Comparison of ENCODE assay signal across 9 cellular contexts in genomic region chr17:17826340-17826708, GRCh38. TPM values are rescaled to one million over a fixed set of nuclear protein-coding genes. Genes with fewer than 3 reads are reported as not detected.
DNase-seq lines count a peak whose midpoint lies in the region; ATAC-seq lines count a peak whose summit lies in the region.
"Had no signal": no experiment of that assay in that cellular context is flagged by ENCODE, and none has a peak within 500 bp of the region (broad histone marks: within the 10 kb centered on the region; RNA-seq: fewer than 3 reads in every experiment).

No MANE protein-coding gene starts in this region.

- H3K4me3 Mint-ChIP-seq in activated T-cell treated with anti-CD3 and anti-CD28 coated beads, Interleukin-2, amount 50 U/mL, for 24 hours = peak overlapping the region; percentile 47
- H3K4me3 Mint-ChIP-seq in activated CD4-positive, alpha-beta memory T cell treated with anti-CD3 and anti-CD28 coated beads, Interleukin-2, amount 10 ng/mL, durations not matched to agents 7 days and 5 days = peak overlapping the region; percentile 31
- H3K4me3 Mint-ChIP-seq in memory B cell = no peak overlapping the region

- no peak overlapping the region for H3K4me3 ChIP-seq in thymus (ENCODE audit: low read length)

- no peaks in the 10 kb centered on the region for H3K27me3 ChIP-seq in thymus (ENCODE audit: control insufficient read depth, insufficient read depth)

- no peak for DNase-seq in activated T-cell treated with anti-CD3 and anti-CD28 coated beads, Interleukin-2, amount 50 U/mL, for 24 hours
- DNase-seq in activated T-cell treated with anti-CD3 and anti-CD28 coated beads, Interleukin-2, amount 50 U/mL, for 48 hours = no peak
- no peak for DNase-seq in activated CD4-positive, alpha-beta memory T cell treated with anti-CD3 and anti-CD28 coated beads, Interleukin-2, amount 10 ng/mL, durations not matched to agents 7 days and 5 days
- no peak for DNase-seq in memory B cell (ENCODE audit: low spot score in 2 of 2)
- no peak for DNase-seq in NCI-H524 (lab: John Stamatoyannopoulos, UW)
- DNase-seq in NCI-H2196 treated with DMSO at 0.1 percent for 48 hours (lab: John Stamatoyannopoulos, UW; ENCODE audit: unreplicated experiment) = no peak
- DNase-seq: NCI-H526 treated with DMSO at 0.1 percent for 48 hours had no signal

- H3K4me1 ChIP-seq in thymus (ENCODE audit: control insufficient read depth, insufficient read depth, low read length) = peaks cover 47% of the 10 kb centered on the region

- H3K27ac Mint-ChIP-seq in activated T-cell treated with anti-CD3 and anti-CD28 coated beads, Interleukin-2, amount 50 U/mL, for 24 hours = peak overlapping the region; percentile 96
- H3K27ac Mint-ChIP-seq in activated CD4-positive, alpha-beta memory T cell treated with anti-CD3 and anti-CD28 coated beads, Interleukin-2, amount 10 ng/mL, durations not matched to agents 7 days and 5 days = peak overlapping the region; percentile 95
- peak overlapping the region; percentile 41 for H3K27ac Mint-ChIP-seq in memory B cell

- CTCF ChIA-PET in activated CD4-positive, alpha-beta memory T cell treated with anti-CD3 and anti-CD28 coated beads, Interleukin-2, amount 10 ng/mL, durations not matched to agents 7 days and 5 days (lab: Charles Lee) = interaction anchor here (1.3 to 3.1 kb wide), 4 partner anchors 10 to 23 kb away, joined by 3 to 16 read pairs (median 8); partner anchors contain the start of gene SREBF1

- peaks cover 4% of the 10 kb centered on the region for H3K36me3 ChIP-seq in thymus (ENCODE audit: control insufficient read depth, insufficient read depth)

- H3K27ac ChIP-seq in thymus (ENCODE audit: low read depth) = peak overlapping the region; percentile 60

- H3K9me3 Mint-ChIP-seq in activated T-cell treated with anti-CD3 and anti-CD28 coated beads, Interleukin-2, amount 50 U/mL, for 24 hours = no peaks in the 10 kb centered on the region
- H3K9me3 Mint-ChIP-seq in activated CD4-positive, alpha-beta memory T cell treated with anti-CD3 and anti-CD28 coated beads, Interleukin-2, amount 10 ng/mL, durations not matched to agents 7 days and 5 days = no peaks in the 10 kb centered on the region
- no peaks in the 10 kb centered on the region for H3K9me3 Mint-ChIP-seq in memory B cell

- H3K36me3 Mint-ChIP-seq in activated T-cell treated with anti-CD3 and anti-CD28 coated beads, Interleukin-2, amount 50 U/mL, for 24 hours (ENCODE audit: low read depth) = peaks cover 73% of the 10 kb centered on the region
- peaks cover 41% of the 10 kb centered on the region for H3K36me3 Mint-ChIP-seq in activated CD4-positive, alpha-beta memory T cell treated with anti-CD3 and anti-CD28 coated beads, Interleukin-2, amount 10 ng/mL, durations not matched to agents 7 days and 5 days (ENCODE audit: low read depth)
- H3K36me3 Mint-ChIP-seq in memory B cell = peaks cover 1% of the 10 kb centered on the region

- H3K9me3 ChIP-seq in thymus (ENCODE audit: control insufficient read depth) = no peaks in the 10 kb centered on the region

- POLR2A ChIA-PET in activated CD4-positive, alpha-beta memory T cell treated with anti-CD3 and anti-CD28 coated beads, Interleukin-2, amount 10 ng/mL, durations not matched to agents 7 days and 5 days (lab: Charles Lee) = interaction anchor here (0.8 to 13.9 kb wide), 7 partner anchors 9 to 132 kb away, joined by 3 to 322 read pairs (median 6); partner anchors contain the start of gene SREBF1

- ATAC-seq in memory B cell (ENCODE audit: low read depth) (no peak), HG03457 (IDR thresholded peaks at IDR 0.05; ENCODE audit: unreplicated experiment) (no peak)

- 5% methylated on average over 2 of the region's 2 CpGs for WGBS in thymus

- H3K4me1 Mint-ChIP-seq in activated T-cell treated with anti-CD3 and anti-CD28 coated beads, Interleukin-2, amount 50 U/mL, for 24 hours (ENCODE audit: low read depth) = peaks cover 86% of the 10 kb centered on the region
- peaks cover 75% of the 10 kb centered on the region for H3K4me1 Mint-ChIP-seq in activated CD4-positive, alpha-beta memory T cell treated with anti-CD3 and anti-CD28 coated beads, Interleukin-2, amount 10 ng/mL, durations not matched to agents 7 days and 5 days
- peaks cover 29% of the 10 kb centered on the region for H3K4me1 Mint-ChIP-seq in memory B cell

- no peaks in the 10 kb centered on the region for H3K27me3 Mint-ChIP-seq in activated T-cell treated with anti-CD3 and anti-CD28 coated beads, Interleukin-2, amount 50 U/mL, for 24 hours
- H3K27me3 Mint-ChIP-seq in activated CD4-positive, alpha-beta memory T cell treated with anti-CD3 and anti-CD28 coated beads, Interleukin-2, amount 10 ng/mL, durations not matched to agents 7 days and 5 days = no peaks in the 10 kb centered on the region
- no peaks in the 10 kb centered on the region for H3K27me3 Mint-ChIP-seq in memory B cell

RNA-seq across cellular contexts. Expression of gene SREBF1, which starts 10.5 kb away (rescaled TPM):
- 100 to 1,000 TPM; 177 to 186 TPM for total RNA-seq in activated CD4-positive, alpha-beta memory T cell treated with anti-CD3 and anti-CD28 coated beads, Interleukin-2, amount 10 ng/mL, durations not matched to agents 7 days and 5 days
- polyA plus RNA-seq in thymus = 53.3 TPM

Comparison
In these comparisons a context has a peak if more than half of its experiments do, and no peak if none do; other contexts are left out.
1. H3K27ac Mint-ChIP-seq: peak in every context shown above with its lines; median percentile 96 in activated T-cell treated with anti-CD3 and anti-CD28 coated beads, Interleukin-2, amount 50 U/mL, for 24 hours; 95 in activated CD4-positive, alpha-beta memory T cell treated with anti-CD3 and anti-CD28 coated beads, Interleukin-2, amount 10 ng/mL, durations not matched to agents 7 days and 5 days; 41 in memory B cell.